ENCODE assay signal across 26 cellular contexts in genomic region chr2:220937231-220937630, GRCh38.
"Had no signal": no experiment of that assay in that cellular context is flagged by ENCODE, and none has a peak within 500 bp of the region (broad histone marks: within the 10 kb centered on the region; RNA-seq: fewer than 3 reads in every experiment).

No MANE protein-coding gene starts in this region.

- ATAC-seq: activated CD4-positive, alpha-beta T cell treated with anti-CD3 and anti-CD28 coated beads for 36 hours; activated T-helper 17 cell treated with anti-CD3 and anti-CD28 coated beads, Interleukin-2, amount 50 U/mL, for 72 hours; T-cell had no signal

- H3K27ac ChIP-seq: brain microvascular endothelial cell, PC-9, SK-N-MC, WERI-Rb-1 had no signal

- FAIRE-seq: astrocyte had no signal

- H3K36me3 ChIP-seq: brain microvascular endothelial cell, WERI-Rb-1 had no signal

- H3K4me2 ChIP-seq: PC-9 had no signal

- H3K27me3 ChIP-seq: brain microvascular endothelial cell had no signal

- H3K4me3 ChIP-seq: PC-9, SK-N-MC had no signal

- H2AFZ ChIP-seq: PC-9 had no signal

- DNase-seq: activated CD4-positive, alpha-beta memory T cell treated with anti-CD3 and anti-CD28 coated beads, Interleukin-2, amount 10 ng/mL, durations not matched to agents 7 days and 5 days; activated CD4-positive, alpha-beta T cell treated with anti-CD3 and anti-CD28 coated beads for 36 hours; activated CD4-positive, alpha-beta T cell treated with anti-CD3 and anti-CD28 coated beads, Interleukin-2, amount 50 U/mL, for 1 hour; activated gamma-delta T cell; activated naive CD4-positive, alpha-beta T cell treated with anti-CD3 and anti-CD28 coated beads for 36 hours; activated T-cell treated with anti-CD3 and anti-CD28 coated beads for 4 hours; activated T-cell treated with anti-CD3 and anti-CD28 coated beads, Interleukin-2, amount 50 U/mL, for 48 hours; amygdala; brain microvascular endothelial cell; caudate nucleus; KG1; NCI-H1048; NCI-H146; NCI-H187 treated with DMSO at 0.1 percent for 48 hours; NCI-H2081 treated with DMSO at 0.1 percent for 48 hours; NCI-H2171; NCI-H446; NCI-H524; PC-9; T-cell; T-helper 2 cell; T1000; WERI-Rb-1 had no signal
